ENCODE assay signal across 1 cellular context in the genomic region with DNA sequence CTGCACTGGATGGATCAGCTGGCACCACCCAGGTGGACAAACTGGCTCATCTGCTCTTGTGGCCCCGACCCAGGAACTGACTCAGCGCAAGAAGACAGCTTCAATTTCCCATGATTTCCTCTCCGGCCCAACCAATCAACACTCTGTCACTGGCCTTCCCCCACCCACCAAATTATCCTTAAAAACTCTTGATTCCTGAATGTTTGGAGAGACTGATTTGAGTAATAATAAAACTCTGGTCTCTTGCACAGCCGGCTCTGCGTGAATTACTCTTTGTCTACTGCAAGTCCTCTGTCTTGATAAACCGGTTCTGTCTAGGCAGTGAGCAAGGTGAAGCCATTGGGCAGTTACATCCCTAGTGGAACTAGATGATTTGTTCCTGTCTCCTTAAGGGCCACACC.
TF ChIP-seq lines count a peak whose summit lies in the region.

No MANE protein-coding gene starts in this region.

TF ChIP-seq in GM23338, 12 proteins besides CTCF, POLR2A, EP300 and RAD21 (continued from another document):
- TF ChIP-seq ZNF331 (CRISPR knock-in tag; IDR thresholded peaks at IDR 0.05; ENCODE audit: low read depth) (no peak), JUNB (IDR thresholded peaks at IDR 0.05; ENCODE audit: unreplicated experiment) (no peak), EZH2phosphoT487 (IDR thresholded peaks at IDR 0.05; ENCODE audit: unreplicated experiment) (no peak), NANOG (IDR thresholded peaks at IDR 0.05; ENCODE audit: borderline replicate concordance) (no peak), EZH2 (IDR thresholded peaks at IDR 0.05; ENCODE audit: low read depth, unreplicated experiment) (no peak), POLR2AphosphoS5 (IDR thresholded peaks at IDR 0.05; ENCODE audit: low read depth) (no peak)
- TF ChIP-seq, protein P1, sequence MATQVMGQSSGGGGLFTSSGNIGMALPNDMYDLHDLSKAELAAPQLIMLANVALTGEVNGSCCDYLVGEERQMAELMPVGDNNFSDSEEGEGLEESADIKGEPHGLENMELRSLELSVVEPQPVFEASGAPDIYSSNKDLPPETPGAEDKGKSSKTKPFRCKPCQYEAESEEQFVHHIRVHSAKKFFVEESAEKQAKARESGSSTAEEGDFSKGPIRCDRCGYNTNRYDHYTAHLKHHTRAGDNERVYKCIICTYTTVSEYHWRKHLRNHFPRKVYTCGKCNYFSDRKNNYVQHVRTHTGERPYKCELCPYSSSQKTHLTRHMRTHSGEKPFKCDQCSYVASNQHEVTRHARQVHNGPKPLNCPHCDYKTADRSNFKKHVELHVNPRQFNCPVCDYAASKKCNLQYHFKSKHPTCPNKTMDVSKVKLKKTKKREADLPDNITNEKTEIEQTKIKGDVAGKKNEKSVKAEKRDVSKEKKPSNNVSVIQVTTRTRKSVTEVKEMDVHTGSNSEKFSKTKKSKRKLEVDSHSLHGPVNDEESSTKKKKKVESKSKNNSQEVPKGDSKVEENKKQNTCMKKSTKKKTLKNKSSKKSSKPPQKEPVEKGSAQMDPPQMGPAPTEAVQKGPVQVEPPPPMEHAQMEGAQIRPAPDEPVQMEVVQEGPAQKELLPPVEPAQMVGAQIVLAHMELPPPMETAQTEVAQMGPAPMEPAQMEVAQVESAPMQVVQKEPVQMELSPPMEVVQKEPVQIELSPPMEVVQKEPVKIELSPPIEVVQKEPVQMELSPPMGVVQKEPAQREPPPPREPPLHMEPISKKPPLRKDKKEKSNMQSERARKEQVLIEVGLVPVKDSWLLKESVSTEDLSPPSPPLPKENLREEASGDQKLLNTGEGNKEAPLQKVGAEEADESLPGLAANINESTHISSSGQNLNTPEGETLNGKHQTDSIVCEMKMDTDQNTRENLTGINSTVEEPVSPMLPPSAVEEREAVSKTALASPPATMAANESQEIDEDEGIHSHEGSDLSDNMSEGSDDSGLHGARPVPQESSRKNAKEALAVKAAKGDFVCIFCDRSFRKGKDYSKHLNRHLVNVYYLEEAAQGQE (IDR thresholded peaks at IDR 0.05; ENCODE audit: unreplicated experiment) = no peak
- TF ChIP-seq, protein P2, sequence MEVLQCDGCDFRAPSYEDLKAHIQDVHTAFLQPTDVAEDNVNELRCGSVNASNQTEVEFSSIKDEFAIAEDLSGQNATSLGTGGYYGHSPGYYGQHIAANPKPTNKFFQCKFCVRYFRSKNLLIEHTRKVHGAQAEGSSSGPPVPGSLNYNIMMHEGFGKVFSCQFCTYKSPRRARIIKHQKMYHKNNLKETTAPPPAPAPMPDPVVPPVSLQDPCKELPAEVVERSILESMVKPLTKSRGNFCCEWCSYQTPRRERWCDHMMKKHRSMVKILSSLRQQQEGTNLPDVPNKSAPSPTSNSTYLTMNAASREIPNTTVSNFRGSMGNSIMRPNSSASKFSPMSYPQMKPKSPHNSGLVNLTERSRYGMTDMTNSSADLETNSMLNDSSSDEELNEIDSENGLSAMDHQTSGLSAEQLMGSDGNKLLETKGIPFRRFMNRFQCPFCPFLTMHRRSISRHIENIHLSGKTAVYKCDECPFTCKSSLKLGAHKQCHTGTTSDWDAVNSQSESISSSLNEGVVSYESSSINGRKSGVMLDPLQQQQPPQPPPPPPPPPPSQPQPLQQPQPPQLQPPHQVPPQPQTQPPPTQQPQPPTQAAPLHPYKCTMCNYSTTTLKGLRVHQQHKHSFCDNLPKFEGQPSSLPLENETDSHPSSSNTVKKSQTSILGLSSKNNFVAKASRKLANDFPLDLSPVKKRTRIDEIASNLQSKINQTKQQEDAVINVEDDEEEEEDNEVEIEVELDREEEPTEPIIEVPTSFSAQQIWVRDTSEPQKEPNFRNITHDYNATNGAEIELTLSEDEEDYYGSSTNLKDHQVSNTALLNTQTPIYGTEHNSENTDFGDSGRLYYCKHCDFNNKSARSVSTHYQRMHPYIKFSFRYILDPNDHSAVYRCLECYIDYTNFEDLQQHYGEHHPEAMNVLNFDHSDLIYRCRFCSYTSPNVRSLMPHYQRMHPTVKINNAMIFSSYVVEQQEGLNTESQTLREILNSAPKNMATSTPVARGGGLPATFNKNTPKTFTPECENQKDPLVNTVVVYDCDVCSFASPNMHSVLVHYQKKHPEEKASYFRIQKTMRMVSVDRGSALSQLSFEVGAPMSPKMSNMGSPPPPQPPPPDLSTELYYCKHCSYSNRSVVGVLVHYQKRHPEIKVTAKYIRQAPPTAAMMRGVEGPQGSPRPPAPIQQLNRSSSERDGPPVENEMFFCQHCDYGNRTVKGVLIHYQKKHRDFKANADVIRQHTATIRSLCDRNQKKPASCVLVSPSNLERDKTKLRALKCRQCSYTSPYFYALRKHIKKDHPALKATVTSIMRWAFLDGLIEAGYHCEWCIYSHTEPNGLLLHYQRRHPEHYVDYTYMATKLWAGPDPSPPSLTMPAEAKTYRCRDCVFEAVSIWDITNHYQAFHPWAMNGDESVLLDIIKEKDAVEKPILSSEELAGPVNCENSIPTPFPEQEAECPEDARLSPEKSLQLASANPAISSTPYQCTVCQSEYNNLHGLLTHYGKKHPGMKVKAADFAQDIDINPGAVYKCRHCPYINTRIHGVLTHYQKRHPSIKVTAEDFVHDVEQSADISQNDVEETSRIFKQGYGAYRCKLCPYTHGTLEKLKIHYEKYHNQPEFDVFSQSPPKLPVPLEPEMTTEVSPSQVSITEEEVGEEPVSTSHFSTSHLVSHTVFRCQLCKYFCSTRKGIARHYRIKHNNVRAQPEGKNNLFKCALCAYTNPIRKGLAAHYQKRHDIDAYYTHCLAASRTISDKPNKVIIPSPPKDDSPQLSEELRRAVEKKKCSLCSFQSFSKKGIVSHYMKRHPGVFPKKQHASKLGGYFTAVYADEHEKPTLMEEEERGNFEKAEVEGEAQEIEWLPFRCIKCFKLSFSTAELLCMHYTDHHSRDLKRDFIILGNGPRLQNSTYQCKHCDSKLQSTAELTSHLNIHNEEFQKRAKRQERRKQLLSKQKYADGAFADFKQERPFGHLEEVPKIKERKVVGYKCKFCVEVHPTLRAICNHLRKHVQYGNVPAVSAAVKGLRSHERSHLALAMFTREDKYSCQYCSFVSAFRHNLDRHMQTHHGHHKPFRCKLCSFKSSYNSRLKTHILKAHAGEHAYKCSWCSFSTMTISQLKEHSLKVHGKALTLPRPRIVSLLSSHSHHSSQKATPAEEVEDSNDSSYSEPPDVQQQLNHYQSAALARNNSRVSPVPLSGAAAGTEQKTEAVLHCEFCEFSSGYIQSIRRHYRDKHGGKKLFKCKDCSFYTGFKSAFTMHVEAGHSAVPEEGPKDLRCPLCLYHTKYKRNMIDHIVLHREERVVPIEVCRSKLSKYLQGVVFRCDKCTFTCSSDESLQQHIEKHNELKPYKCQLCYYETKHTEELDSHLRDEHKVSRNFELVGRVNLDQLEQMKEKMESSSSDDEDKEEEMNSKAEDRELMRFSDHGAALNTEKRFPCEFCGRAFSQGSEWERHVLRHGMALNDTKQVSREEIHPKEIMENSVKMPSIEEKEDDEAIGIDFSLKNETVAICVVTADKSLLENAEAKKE (CRISPR knock-in tag; IDR thresholded peaks at IDR 0.05) = no peak
